ENCODE assay signal across 18 cellular contexts in the genomic region with DNA sequence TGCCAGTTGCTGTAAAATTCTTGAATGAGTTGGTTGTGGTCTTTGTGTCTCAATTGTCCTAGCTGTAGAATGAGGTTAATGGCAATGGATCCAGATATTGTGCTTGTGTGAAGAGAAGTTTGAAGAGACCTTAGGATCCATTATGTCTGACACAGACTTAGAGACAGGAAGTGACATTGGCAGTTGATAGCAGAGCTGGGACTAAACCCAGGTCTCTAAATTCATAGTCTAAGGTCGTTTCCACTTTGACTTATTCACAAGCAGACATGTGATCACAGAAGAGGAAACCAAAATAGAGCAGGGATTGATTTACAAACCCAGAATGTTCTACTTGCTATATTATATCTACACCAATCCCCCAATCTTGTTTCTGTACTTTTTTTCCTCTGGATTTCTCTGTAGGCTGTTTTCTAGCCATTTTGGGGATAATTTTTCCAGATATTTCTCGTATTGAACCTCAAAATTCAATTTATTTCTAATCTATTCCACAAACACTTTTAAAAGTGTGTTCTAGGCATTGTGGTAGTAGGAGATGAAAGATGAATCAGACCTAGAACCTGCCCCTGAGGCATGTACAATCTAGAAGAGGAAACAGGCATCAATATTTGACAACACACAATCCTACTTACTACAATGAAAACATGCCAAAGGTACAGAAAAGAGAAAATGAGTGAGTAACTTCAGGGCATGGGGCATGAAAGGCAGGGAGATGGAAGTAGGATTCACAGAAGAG.
"Had no signal": no experiment of that assay in that cellular context is flagged by ENCODE, and none has a peak within 500 bp of the region (broad histone marks: within the 10 kb centered on the region; RNA-seq: fewer than 3 reads in every experiment).

No MANE protein-coding gene starts in this region.

- H3K27me3 Mint-ChIP-seq: activated naive CD8-positive, alpha-beta T cell treated with anti-CD3 and anti-CD28 coated beads, Interleukin-2, amount 50 U/mL, for 24 hours; memory B cell had no signal

- ATAC-seq: activated naive CD8-positive, alpha-beta T cell treated with anti-CD3 and anti-CD28 coated beads, Interleukin-2, amount 50 U/mL, for 24 hours; WTC11 had no signal

- H3K4me1 ChIP-seq: ascending aorta, left ventricle myocardium inferior had no signal

- DNase-seq: activated CD4-positive, alpha-beta T cell treated with anti-CD3 and anti-CD28 coated beads, Interleukin-2, amount 10 ng/mL, durations not matched to agents 24 days and 14 days; activated CD8-positive, alpha-beta memory T cell treated with anti-CD3 and anti-CD28 coated beads for 24 hours; activated naive CD4-positive, alpha-beta T cell; activated naive CD8-positive, alpha-beta T cell treated with anti-CD3 and anti-CD28 coated beads, Interleukin-2, amount 50 U/mL, for 24 hours; dermis blood vessel endothelial cell; erythroblast; kidney; left ventricle myocardium inferior; occipital lobe; stimulated activated CD4-positive, alpha-beta T cell treated with anti-CD3 and anti-CD28 coated beads, Interleukin-2, amount 100 ng/mL, for 48 hours; stimulated activated naive CD4-positive, alpha-beta T cell treated with Interleukin-2 at 50 U/mL for 16 hours; trophoblast cell had no signal

- H3K4me3 Mint-ChIP-seq: activated CD4-positive, alpha-beta T cell treated with anti-CD3 and anti-CD28 coated beads, Interleukin-2, amount 10 ng/mL, durations not matched to agents 24 days and 14 days; activated naive CD8-positive, alpha-beta T cell treated with anti-CD3 and anti-CD28 coated beads, Interleukin-2, amount 50 U/mL, for 24 hours; activated T-helper 1 cell treated with anti-CD3 and anti-CD28 coated beads, Interleukin-12 subunit alpha, Interleukin-12 subunit beta, Interleukin-2, Interleukin-4 antibody, amounts not matched to agents 30 ng/mL and 10 ng/mL and 1 ng/mL, durations not matched to agents 14 hours and 24 hours and 36 hours; memory B cell; nephron; WTC11 had no signal

- H3K27ac Mint-ChIP-seq: activated CD4-positive, alpha-beta T cell treated with anti-CD3 and anti-CD28 coated beads, Interleukin-2, amount 10 ng/mL, durations not matched to agents 24 days and 14 days; activated naive CD8-positive, alpha-beta T cell treated with anti-CD3 and anti-CD28 coated beads, Interleukin-2, amount 50 U/mL, for 24 hours; activated T-helper 1 cell treated with anti-CD3 and anti-CD28 coated beads, Interleukin-12 subunit alpha, Interleukin-12 subunit beta, Interleukin-2, Interleukin-4 antibody, amounts not matched to agents 30 ng/mL and 10 ng/mL and 1 ng/mL, durations not matched to agents 14 hours and 24 hours and 36 hours; memory B cell; nephron; WTC11 had no signal

- H3K36me3 ChIP-seq: ascending aorta, left ventricle myocardium inferior, suprapubic skin had no signal

- H3K9me3 ChIP-seq: ascending aorta, left ventricle myocardium inferior, suprapubic skin had no signal

- H3K36me3 Mint-ChIP-seq: WTC11 had no signal

- H3K27me3 ChIP-seq: ascending aorta, suprapubic skin had no signal

- H3K4me3 ChIP-seq: ascending aorta, left ventricle myocardium inferior, suprapubic skin had no signal

- H3K27ac ChIP-seq: ascending aorta, left ventricle myocardium inferior, suprapubic skin had no signal
